Comparison of ENCODE assay signal across 1 cellular context in the genomic region with DNA sequence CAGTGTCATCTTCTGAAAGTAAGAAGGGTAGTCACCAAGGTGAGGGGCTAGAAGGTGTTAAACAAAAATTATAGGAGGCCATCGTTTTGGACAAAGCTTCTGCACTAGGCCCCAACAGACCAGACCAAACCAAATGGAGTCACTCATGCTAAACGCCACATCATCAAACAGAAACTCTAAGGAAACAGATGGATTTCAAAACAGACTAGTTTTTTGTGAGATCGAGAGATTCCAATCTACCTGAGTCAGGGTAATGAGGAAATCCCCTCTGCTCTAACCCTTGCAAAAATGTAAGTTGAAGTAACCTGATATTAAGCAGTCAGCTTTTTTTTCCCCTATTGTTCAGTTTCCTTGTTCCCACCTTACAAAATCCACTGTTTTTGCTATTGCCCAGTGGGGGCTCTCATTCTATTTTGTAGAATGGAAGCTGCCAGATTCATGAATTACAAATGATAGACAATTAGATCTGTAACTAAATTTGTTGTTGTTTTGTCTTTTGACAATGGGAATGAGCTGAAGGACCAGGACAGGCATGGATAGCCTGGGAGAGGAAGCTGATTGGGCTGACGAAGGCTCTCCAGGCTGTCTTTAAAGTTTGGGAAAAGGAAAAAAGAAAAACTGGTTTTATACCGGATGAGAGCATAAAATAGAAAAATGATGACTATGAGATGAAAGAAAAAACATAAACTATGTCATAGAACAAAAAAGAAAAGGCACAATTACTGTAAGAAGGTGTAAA.
TF ChIP-seq lines count a peak whose summit lies in the region.

No MANE protein-coding gene starts in this region.

TF ChIP-seq in IMR-90, 13 proteins besides CTCF, POLR2A, EP300 and RAD21:
- no peak for TF ChIP-seq NFE2L2 (IDR thresholded peaks at IDR 0.05; ENCODE audit: low read depth, low read length)
- TF ChIP-seq MAFK (IDR thresholded peaks at IDR 0.05; ENCODE audit: low read depth, low read length) = peak; percentile 74
- TF ChIP-seq CEBPB (IDR thresholded peaks at IDR 0.05; ENCODE audit: low read depth, low read length) = peak; percentile 85
- TF ChIP-seq CHD1 (IDR thresholded peaks at IDR 0.05; ENCODE audit: low read depth, low read length) = no peak
- no peak for TF ChIP-seq RCOR1 (IDR thresholded peaks at IDR 0.05; ENCODE audit: insufficient replicate concordance, low read length)
